In the genomic region with DNA sequence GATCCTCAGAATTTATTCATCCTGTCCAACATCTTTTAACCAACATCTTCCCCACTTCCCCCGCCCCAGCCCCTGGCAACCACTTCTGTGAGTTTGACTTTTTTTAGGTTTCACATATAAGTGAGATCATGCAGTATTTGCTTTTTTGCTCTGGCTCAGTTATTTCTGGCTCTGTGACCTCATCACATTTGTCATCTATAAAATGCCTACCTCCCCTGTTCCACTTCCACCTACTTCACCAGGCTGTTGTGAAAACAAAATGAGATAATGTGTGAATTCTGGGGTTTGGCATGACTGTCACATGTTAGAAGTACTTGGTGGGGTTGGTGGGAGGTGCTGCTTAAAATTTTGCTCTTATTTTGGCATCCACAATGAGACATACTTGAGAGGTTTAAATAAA, we compare ENCODE assay signal across 10 cellular contexts. TPM values are rescaled to one million over a fixed set of nuclear protein-coding genes. Genes with fewer than 3 reads are reported as not detected.
DNase-seq lines count a peak whose midpoint lies in the region; ATAC-seq, FAIRE-seq and TF ChIP-seq lines count a peak whose summit lies in the region.
"Had no signal": no experiment of that assay in that cellular context is flagged by ENCODE, and none has a peak within 500 bp of the region (broad histone marks: within the 10 kb centered on the region; RNA-seq: fewer than 3 reads in every experiment).

No MANE protein-coding gene starts in this region.

- DNase-seq in Ammon's horn (ENCODE audit: low spot score) (peak; percentile 64), bronchial epithelial cell (ENCODE audit: low read depth) (peak; percentile 59), NCI-H524 (lab: John Stamatoyannopoulos, UW) (no peak), cerebellar nuclear complex (lab: John Stamatoyannopoulos, UW) (no peak), OCI-LY7 (ENCODE audit: low spot score) (no peak), activated gamma-delta T cell (lab: John Stamatoyannopoulos, UW) (no peak)

- BruUV-seq in OCI-LY7 (replicated peaks; lab: Mats Ljungman, UMichigan): no TSS peak

- H3K27ac ChIP-seq in OCI-LY7 (ENCODE audit: low read depth, low read length, poor library complexity, severe bottlenecking): no peak overlapping the region
- H3K27ac ChIP-seq: gastroesophageal sphincter, SK-N-MC had no signal

- CTCF ChIA-PET in OCI-LY7 (lab: Charles Lee; ENCODE audit: unreplicated experiment): no interaction called here

- no peaks in the 10 kb centered on the region for H3K27me3 ChIP-seq in bronchial epithelial cell (ENCODE audit: control insufficient read depth, insufficient read depth, low read length)
- H3K27me3 ChIP-seq: gastroesophageal sphincter had no signal

- no peaks in the 10 kb centered on the region for H3K9me3 ChIP-seq in OCI-LY7 (ENCODE audit: low read length)
- H3K9me3 ChIP-seq: gastroesophageal sphincter had no signal

- H4K20me1 ChIP-seq in OCI-LY7 (ENCODE audit: insufficient read depth, low read length): no peaks in the 10 kb centered on the region

- H3K4me3 ChIP-seq in bronchial epithelial cell (ENCODE audit: low read depth, low read length) (no peak overlapping the region), OCI-LY7 (ENCODE audit: low read depth, low read length, poor library complexity, severe bottlenecking) (no peak overlapping the region)
- H3K4me3 ChIP-seq: gastroesophageal sphincter, SK-N-MC had no signal

- POLR2A ChIA-PET in OCI-LY7 (lab: Charles Lee): no interaction called here

- H3K36me3 ChIP-seq in bronchial epithelial cell (ENCODE audit: control insufficient read depth, insufficient read depth, low read length) (no peaks in the 10 kb centered on the region), OCI-LY7 (ENCODE audit: insufficient read depth, low read length) (no peaks in the 10 kb centered on the region)

- no peaks in the 10 kb centered on the region for H3K79me2 ChIP-seq in OCI-LY7 (ENCODE audit: insufficient read depth, low read depth, low read length)

- no peak for FAIRE-seq in bronchial epithelial cell (lab: Jason Lieb, UNC)

- intact Hi-C loops in OCI-LY7 (cut with micrococcal nuclease; ENCODE audit: unreplicated experiment): no loop called here

- ATAC-seq in GM18517 (IDR thresholded peaks at IDR 0.05; ENCODE audit: unreplicated experiment) (peak; percentile 56), HG03354 (IDR thresholded peaks at IDR 0.05; ENCODE audit: poor library complexity, severe bottlenecking, unreplicated experiment) (peak; percentile 39)
- ATAC-seq: gastroesophageal sphincter had no signal

- peaks cover 24% of the 10 kb centered on the region for H3K4me1 ChIP-seq in OCI-LY7 (ENCODE audit: insufficient read depth, low read length, poor library complexity, severe bottlenecking)

- H3K4me2 ChIP-seq in OCI-LY7 (ENCODE audit: low read length): no peak overlapping the region

- H2AFZ ChIP-seq in OCI-LY7 (ENCODE audit: low read length): no peak overlapping the region

- no peaks in the 10 kb centered on the region for H3K9me2 ChIP-seq in OCI-LY7 (ENCODE audit: insufficient read depth, low read length)

- TF ChIP-seq CTCF in bronchial epithelial cell (IDR thresholded peaks at IDR 0.05; ENCODE audit: insufficient read depth, low read length, severe bottlenecking) (no peak), OCI-LY7 (conservative IDR thresholded peaks at IDR 0.05; ENCODE audit: low read length) (no peak)

RNA-seq across cellular contexts. Expression of a gene that starts 18.4 kb away (rescaled TPM):
- total RNA-seq in bronchial epithelial cell (2.9 and 4.0 TPM in 2 replicates), OCI-LY7 (2022) (9.5 and 11.1 TPM in 2 replicates)
- 5.2 and 5.4 TPM in 2 replicates for total RNA-seq in OCI-LY7 (2014; rRNA removed; shearing (Covaris generic))

Comparison
In these comparisons a context has a peak if more than half of its experiments do, and no peak if none do; other contexts are left out.
1. DNase-seq: peak in Ammon's horn (single experiment) and bronchial epithelial cell (single experiment); none in NCI-H524 (0 of 2), cerebellar nuclear complex (0 of 2), OCI-LY7 (single experiment) and activated gamma-delta T cell (single experiment).